ENCODE assay signal across 10 cellular contexts in genomic region chr13:46603165-46603603, GRCh38. TPM values are rescaled to one million over a fixed set of nuclear protein-coding genes. Genes with fewer than 3 reads are reported as not detected.
DNase-seq lines count a peak whose midpoint lies in the region; ATAC-seq, FAIRE-seq and TF ChIP-seq lines count a peak whose summit lies in the region.
"Had no signal": no experiment of that assay in that cellular context is flagged by ENCODE, and none has a peak within 500 bp of the region (broad histone marks: within the 10 kb centered on the region; RNA-seq: fewer than 3 reads in every experiment).

No MANE protein-coding gene starts in this region.

- no peaks in the 10 kb centered on the region for H3K9me3 ChIP-seq in K562 (replicated peaks; ENCODE audit: control insufficient read depth, insufficient read depth, low read depth, low read length)
- no peaks in the 10 kb centered on the region for H3K9me3 ChIP-seq in ovary

- peaks cover 0 to 3% (median 0%) of the 10 kb centered on the region in 3 donors for H3K27me3 Mint-ChIP-seq in CD14-positive monocyte (ENCODE audit: low read depth in 3 of 3)
- H3K27me3 Mint-ChIP-seq in HFFc6 (ENCODE audit: insufficient read depth), result no peaks in the 10 kb centered on the region
- H3K27me3 Mint-ChIP-seq in memory B cell, result no peaks in the 10 kb centered on the region
- H3K27me3 Mint-ChIP-seq in activated T-cell treated with anti-CD3 and anti-CD28 coated beads, Interleukin-2, amount 50 U/mL, for 72 hours (ENCODE audit: low read depth), result no peaks in the 10 kb centered on the region

- POLR2A ChIA-PET in K562 (lab: Yijun Ruan, JAX), result interaction anchor here (0.7 kb wide), 1 partner anchor 790 kb away, joined by 3 read pairs; no protein-coding TSS in a partner anchor

- intact Hi-C loops in CD14-positive monocyte (cut with micrococcal nuclease), result no loop called here
- intact Hi-C loops in K562 (cut with micrococcal nuclease), result loop anchor here (10.0 kb wide), 1 partner anchor 122 kb away; no protein-coding TSS in a partner anchor
- intact Hi-C loops in ovary (cut with DNase I), result no loop called here

- WGBS in K562 (ENCODE audit: insufficient coverage, low coverage, missing lambda C conversion rate), result 25% methylated on average over 4 of the region's 4 CpGs
- 78 to 89% (median 88%) methylated on average over 4 of the region's 4 CpGs for WGBS in ovary, 3 donors

- CTCF ChIA-PET in K562 (lab: Yijun Ruan, JAX; ENCODE audit: low intra/inter-chr PET ratio), result interaction anchor here (1.3 kb wide), 1 partner anchor 118 kb away, joined by 3 read pairs; no protein-coding TSS in a partner anchor

- H3K9ac ChIP-seq in K562 (ENCODE audit: insufficient read depth in 1 of 2, low read depth in 2 of 2, low read length in 2 of 2), result no peak overlapping the region

- H3K9me3 Mint-ChIP-seq in CD14-positive monocyte (no peaks in the 10 kb centered on the region), HFFc6 (no peaks in the 10 kb centered on the region), memory B cell (no peaks in the 10 kb centered on the region)
- no peaks in the 10 kb centered on the region for H3K9me3 Mint-ChIP-seq in activated T-cell treated with anti-CD3 and anti-CD28 coated beads, Interleukin-2, amount 50 U/mL, for 72 hours

- H4K20me1 ChIP-seq in K562 (replicated peaks; ENCODE audit: control insufficient read depth, insufficient read depth, low read length), result peaks cover 9% of the 10 kb centered on the region

- H3K27ac ChIP-seq in K562 (ENCODE audit: extremely low read depth, low read depth, low read length) (no peak overlapping the region), ovary (no peak overlapping the region)

- peaks cover 0 to 3% of the 10 kb centered on the region in 2 donors for H3K36me3 Mint-ChIP-seq in CD14-positive monocyte
- no peaks in the 10 kb centered on the region for H3K36me3 Mint-ChIP-seq in HFFc6 (ENCODE audit: low read depth)
- no peaks in the 10 kb centered on the region for H3K36me3 Mint-ChIP-seq in memory B cell
- no peaks in the 10 kb centered on the region for H3K36me3 Mint-ChIP-seq in activated T-cell treated with anti-CD3 and anti-CD28 coated beads, Interleukin-2, amount 50 U/mL, for 72 hours (ENCODE audit: insufficient read depth in 2 of 2)

- BruUV-seq in K562 (replicated peaks; lab: Mats Ljungman, UMichigan), result no TSS peak

- ATAC-seq in K562 (peak; percentile 81), memory B cell (ENCODE audit: low read depth) (no peak)
- no peak for ATAC-seq in activated T-cell treated with anti-CD3 and anti-CD28 coated beads, Interleukin-2, amount 50 U/mL, for 72 hours (replicated peaks in 1 of 2)

- H3K4me3 ChIP-seq in K562, result no peak overlapping the region
- no peak overlapping the region for H3K4me3 ChIP-seq in ovary

- FAIRE-seq in K562 (lab: Jason Lieb, UNC), result no peak

- TF ChIP-seq RAD21 in K562 (CRISPR knock-in tag; conservative IDR thresholded peaks at IDR 0.05 in 1 of 2, IDR thresholded peaks at IDR 0.05 in 1 of 2), result peak in 1 of 2 experiments; percentile 33; a peak in 2 of 4 replicates

- no peaks in the 10 kb centered on the region for H3K9me1 ChIP-seq in K562 (ENCODE audit: control insufficient read depth, insufficient read depth, low read length)

- H3K27ac Mint-ChIP-seq in CD14-positive monocyte (peak overlapping the region in 2 of 7 donors; percentile 18 to 38), HFFc6 (no peak overlapping the region), memory B cell (peak overlapping the region; percentile 38)
- no peak overlapping the region for H3K27ac Mint-ChIP-seq in activated T-cell treated with anti-CD3 and anti-CD28 coated beads, Interleukin-2, amount 50 U/mL, for 72 hours

- TF ChIP-seq CTCF in CD14-positive monocyte (IDR thresholded peaks at IDR 0.05), result peak; percentile 25
- TF ChIP-seq CTCF in HFFc6 (IDR thresholded peaks at IDR 0.05), result peak; percentile 66
- TF ChIP-seq CTCF in K562 (IDR thresholded peaks at IDR 0.05 in 2 of 3, conservative IDR thresholded peaks at IDR 0.05 in 1 of 3; ENCODE audit: insufficient read depth in 2 of 3, low read depth in 1 of 3, low read length in 3 of 3), result peak in 2 of 3 experiments; percentile 45 to 49; a peak in 3 of 6 replicates
- TF ChIP-seq CTCF in ovary (IDR thresholded peaks at IDR 0.05), result no peak

- in situ Hi-C loops in K562 (cut with MboI), result no loop called here

- peaks cover 5 to 18% of the 10 kb centered on the region in 2 experiments; a peak in 3 of 5 replicates for H3K4me1 ChIP-seq in K562 (replicated peaks in 1 of 2; ENCODE audit: control insufficient read depth in 2 of 2, insufficient read depth in 2 of 2, low read length in 2 of 2)
- peaks cover 10% of the 10 kb centered on the region for H3K4me1 ChIP-seq in ovary (ENCODE audit: insufficient read depth)

- no peak overlapping the region for H3K4me3 Mint-ChIP-seq in CD14-positive monocyte
- H3K4me3 Mint-ChIP-seq in HFFc6, result no peak overlapping the region
- H3K4me3 Mint-ChIP-seq in memory B cell, result no peak overlapping the region
- H3K4me3 Mint-ChIP-seq in activated T-cell treated with anti-CD3 and anti-CD28 coated beads, Interleukin-2, amount 50 U/mL, for 72 hours, result no peak overlapping the region

- TF ChIP-seq POLR2A in K562 (conservative IDR thresholded peaks at IDR 0.05) (no peak), ovary (IDR thresholded peaks at IDR 0.05) (no peak)

- DNase-seq in CD14-positive monocyte (ENCODE audit: low spot score) (no peak), HFFc6 (peak; percentile 3), K562 (ENCODE audit: extremely low read depth in 1 of 4, low spot score in 3 of 4) (peak in 2 of 4 experiments; percentile 12 to 18), memory B cell (ENCODE audit: low spot score in 2 of 2) (no peak), ovary (no peak), DMS153 treated with DMSO at 0.1 percent for 48 hours (lab: John Stamatoyannopoulos, UW; ENCODE audit: unreplicated experiment) (no peak)
- DNase-seq in activated T-cell treated with anti-CD3 and anti-CD28 coated beads, Interleukin-2, amount 50 U/mL, for 72 hours, result no peak
- DNase-seq in activated CD8-positive, alpha-beta memory T cell treated with anti-CD3 and anti-CD28 coated beads for 24 hours, result no peak
- DNase-seq: activated CD4-positive, alpha-beta T cell treated with anti-CD3 and anti-CD28 coated beads for 48 hours; NCI-H226 had no signal

- H3K4me1 Mint-ChIP-seq in CD14-positive monocyte, result peaks cover 57% of the 10 kb centered on the region
- peaks cover 60% of the 10 kb centered on the region for H3K4me1 Mint-ChIP-seq in HFFc6 (ENCODE audit: low read depth)
- H3K4me1 Mint-ChIP-seq in memory B cell, result peaks cover 55% of the 10 kb centered on the region
- peaks cover 82% of the 10 kb centered on the region for H3K4me1 Mint-ChIP-seq in activated T-cell treated with anti-CD3 and anti-CD28 coated beads, Interleukin-2, amount 50 U/mL, for 72 hours (ENCODE audit: low read depth)

- no peaks in the 10 kb centered on the region for H3K27me3 ChIP-seq in K562 (ENCODE audit: control insufficient read depth in 2 of 2, insufficient read depth in 2 of 2, low read length in 2 of 2)
- no peaks in the 10 kb centered on the region for H3K27me3 ChIP-seq in ovary

- H3K36me3 ChIP-seq in K562 (ENCODE audit: control insufficient read depth, insufficient read depth, low read length) (no peaks in the 10 kb centered on the region), ovary (no peaks in the 10 kb centered on the region)

- no peak overlapping the region for H3K4me2 ChIP-seq in K562 (ENCODE audit: insufficient read depth, low read length)

- H3K79me2 ChIP-seq in K562 (ENCODE audit: control insufficient read depth, insufficient read depth, low read length), result peaks cover 13% of the 10 kb centered on the region

- TF ChIP-seq EP300 in K562 (IDR thresholded peaks at IDR 0.05; ENCODE audit: low read length) (no peak), ovary (IDR thresholded peaks at IDR 0.05) (no peak)

- H2AFZ ChIP-seq in K562 (ENCODE audit: low read depth, low read length), result no peak overlapping the region

TF ChIP-seq in K562, 482 proteins besides CTCF, POLR2A, EP300 and RAD21 (continues in another document):
- TF ChIP-seq ZNF184 (CRISPR knock-in tag; IDR thresholded peaks at IDR 0.05) (no peak), MTA2 (IDR thresholded peaks at IDR 0.05; ENCODE audit: low read depth) (no peak), HNRNPK (IDR thresholded peaks at IDR 0.05; ENCODE audit: low read depth, low read length, poor library complexity, severe bottlenecking) (no peak), STAT5B (CRISPR knock-in tag; IDR thresholded peaks at IDR 0.05) (no peak), CREB1 (IDR thresholded peaks at IDR 0.05) (no peak), CREB1 (CRISPR knock-in tag; IDR thresholded peaks at IDR 0.05) (no peak), SRF (CRISPR knock-in tag; IDR thresholded peaks at IDR 0.05) (no peak), KLF10 (CRISPR knock-in tag; IDR thresholded peaks at IDR 0.05) (no peak)

RNA-seq across cellular contexts. Expression of gene LRCH1, which starts 50.2 kb away (rescaled TPM):
- polyA plus RNA-seq in CD14-positive monocyte (1 to 10 TPM in 1 of 2 donors, under 1 TPM in 1; 0.88 to 2.1 TPM), K562 (2011; rRNA removed) (5.2 and 6.8 TPM in 2 replicates), K562 (2014; fragmentation: Illumina TruSeq; extraction: Trizol) (4.1 and 4.7 TPM in 2 replicates), K562 (2014; fragmentation: Nextera tagmentation; extraction: Ambion mirVana) (1 to 10 TPM; 1.1 to 1.2 TPM), K562 (2014; rRNA removed) (3.3 TPM in 2 replicates), ovary (10 to 100 TPM in 1 of 2 donors, 1 to 10 TPM in 1; 7.6 to 18.8 TPM)
- 10 to 100 TPM; 11.3 to 13.9 (median 12.5) TPM for total RNA-seq in HFFc6 (2021; fragmentation: NEBNext Ultra II Directional; extraction: Animal tissue kit (Norgen Biotek cat#: 25700))
- total RNA-seq in K562 (2011; cell fraction: chromatin; rRNA removed; ENCODE audit: low replicate concordance), result 23.7 and 30.0 TPM in 2 replicates
- 7.5 and 8.8 TPM in 2 replicates for total RNA-seq in K562 (2011; cell fraction: nucleolus; rRNA removed)
- 12.5 and 16.9 TPM in 2 replicates for total RNA-seq in K562 (2011; cell fraction: nucleoplasm; rRNA removed)
- total RNA-seq in K562 (2014; rRNA removed) (2.5 and 3.2 TPM in 2 replicates), K562 (2014; rRNA removed; fragmentation: Illumina TruSeq; extraction: Trizol) (3.7 and 4.3 TPM in 2 replicates), K562 (2015; rRNA removed; fragmentation: Illumina TruSeq; extraction: Trizol) (3.9 and 4.2 TPM in 2 replicates), K562 (2021) (5.7 and 6.5 TPM in 2 replicates), ovary (10 to 100 TPM; 10.1 to 19.3 (median 15.8) TPM)
- polyA plus RNA-seq in K562 (2011; cell fraction: cytosol; rRNA removed), result 1.7 and 2.8 TPM in 2 replicates
- polyA plus RNA-seq in K562 (2011; cell fraction: nucleus; rRNA removed), result 7.5 and 9.0 TPM in 2 replicates
- polyA plus RNA-seq in K562 (2012), result 2.7 and 2.9 TPM in 2 replicates
- 13.6 and 15.7 TPM in 2 replicates for polyA minus RNA-seq in K562 (2011; rRNA and poly(A)+ RNA removed)
- 2.8 and 3.1 TPM in 2 replicates for polyA minus RNA-seq in K562 (2011; cell fraction: cytosol; rRNA and poly(A)+ RNA removed)
- polyA minus RNA-seq in K562 (2011; cell fraction: nucleus; rRNA and poly(A)+ RNA removed), result 15.1 and 26.7 TPM in 2 replicates
- 10 to 100 TPM; 18.4 to 21.5 TPM for total RNA-seq in activated T-cell treated with anti-CD3 and anti-CD28 coated beads, Interleukin-2, amount 50 U/mL, for 72 hours

Comparison
In these comparisons a context has a peak if more than half of its experiments do, and no peak if none do; other contexts are left out.
1. CTCF ChIP-seq: peak in CD14-positive monocyte (single experiment), HFFc6 (single experiment) and K562 (2 of 3); none in ovary (0 of 3).